ENCODE assay signal across 16 cellular contexts in the genomic region with DNA sequence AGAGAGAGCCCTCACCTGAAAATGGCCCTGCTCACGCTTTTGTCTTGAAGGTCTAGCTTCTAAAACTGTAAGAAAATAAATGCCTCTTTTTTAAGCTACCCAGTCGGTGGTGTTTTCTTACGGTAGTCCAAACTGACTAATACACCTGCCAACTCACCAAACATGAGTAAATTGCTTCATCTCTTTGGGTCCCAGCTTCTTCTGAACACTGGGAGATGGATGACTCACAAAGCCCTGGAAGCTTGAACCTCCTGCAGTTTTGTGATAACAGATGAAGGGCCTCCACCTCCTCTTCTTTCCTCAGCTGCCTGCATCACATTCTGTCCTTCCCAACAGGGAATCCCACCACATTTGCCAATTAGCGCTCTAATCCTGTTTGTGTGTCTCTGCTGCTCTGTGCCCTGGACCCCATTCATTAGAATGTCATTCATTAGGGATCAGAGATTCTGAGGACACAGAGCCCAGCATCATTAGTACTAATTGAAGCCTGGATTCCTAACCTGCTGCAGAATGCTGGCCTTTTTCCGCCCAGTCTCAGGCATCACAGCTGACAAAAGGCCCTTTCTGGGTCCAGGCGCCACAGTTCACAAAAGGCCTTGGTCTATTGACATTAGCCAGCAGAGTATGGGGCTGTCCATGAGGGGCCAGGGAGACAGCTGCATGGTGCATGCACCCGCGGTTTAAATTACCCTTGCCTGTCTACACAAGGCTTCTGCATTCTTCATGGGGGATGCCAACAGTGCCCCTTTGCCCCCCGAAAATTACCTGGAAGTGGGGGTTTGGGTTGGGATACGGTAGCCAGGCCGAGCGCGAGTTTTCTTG.
DNase-seq lines count a peak whose midpoint lies in the region; ATAC-seq and TF ChIP-seq lines count a peak whose summit lies in the region.
"Had no signal": no experiment of that assay in that cellular context is flagged by ENCODE, and none has a peak within 500 bp of the region (broad histone marks: within the 10 kb centered on the region; RNA-seq: fewer than 3 reads in every experiment).

No MANE protein-coding gene starts in this region.

- no peak for ATAC-seq in SK-N-SH treated with all-trans-retinoic acid at 6 μM for 48 hours
- ATAC-seq: Panc1 had no signal

- no peak overlapping the region for H3K4me3 ChIP-seq in fibroblast of villous mesenchyme (ENCODE audit: low read depth, low read length)
- H3K4me3 ChIP-seq: smooth muscle cell, stomach had no signal

- DNase-seq in HT1080 (ENCODE audit: low read depth) (peak; percentile 90), astrocyte of the hippocampus (ENCODE audit: low read depth, low spot score) (peak; percentile 54), fibroblast of villous mesenchyme (ENCODE audit: low read depth) (peak; percentile 47), GM13977 (ENCODE audit: low spot score) (no peak), putamen (ENCODE audit: low spot score) (no peak)
- DNase-seq in stimulated activated CD4-positive, alpha-beta T cell treated with anti-CD3 and anti-CD28 coated beads, Interleukin-15, amount 100 ng/mL, for 24 hours, result no peak
- DNase-seq: activated effector memory CD4-positive, alpha-beta T cell treated with Interleukin-2 at 50 U/mL for 16 hours; aorta; CD8-positive, alpha-beta memory T cell; effector CD4-positive, alpha-beta T cell; NCI-H187 treated with DMSO at 0.1 percent for 48 hours; NCI-H524 treated with DMSO at 0.1 percent for 48 hours; stomach had no signal

- in situ Hi-C loops in GM13977 (cut with MboI; ENCODE audit: low pct_unique_long_range_greater_than_20kb, low sequenced_read_pairs, unreplicated experiment), result no loop called here

- TF ChIP-seq CTCF in fibroblast of villous mesenchyme (IDR thresholded peaks at IDR 0.05; ENCODE audit: insufficient read depth, low read depth, low read length), result no peak
- TF ChIP-seq CTCF in GM13977 (IDR thresholded peaks at IDR 0.05; ENCODE audit: extremely low read depth, insufficient read depth, missing control alignments), result no peak

TF ChIP-seq in SK-N-SH treated with all-trans-retinoic acid at 6 μM for 48 hours, 23 proteins besides CTCF, POLR2A, EP300 and RAD21:
- TF ChIP-seq ARNTL (CRISPR knock-in tag; IDR thresholded peaks at IDR 0.05; ENCODE audit: borderline replicate concordance, low read depth), result no peak
- TF ChIP-seq CSDC2 (CRISPR knock-in tag; IDR thresholded peaks at IDR 0.05), result no peak
- TF ChIP-seq OSR1 (CRISPR knock-in tag; IDR thresholded peaks at IDR 0.05), result no peak
- TF ChIP-seq, protein P1, sequence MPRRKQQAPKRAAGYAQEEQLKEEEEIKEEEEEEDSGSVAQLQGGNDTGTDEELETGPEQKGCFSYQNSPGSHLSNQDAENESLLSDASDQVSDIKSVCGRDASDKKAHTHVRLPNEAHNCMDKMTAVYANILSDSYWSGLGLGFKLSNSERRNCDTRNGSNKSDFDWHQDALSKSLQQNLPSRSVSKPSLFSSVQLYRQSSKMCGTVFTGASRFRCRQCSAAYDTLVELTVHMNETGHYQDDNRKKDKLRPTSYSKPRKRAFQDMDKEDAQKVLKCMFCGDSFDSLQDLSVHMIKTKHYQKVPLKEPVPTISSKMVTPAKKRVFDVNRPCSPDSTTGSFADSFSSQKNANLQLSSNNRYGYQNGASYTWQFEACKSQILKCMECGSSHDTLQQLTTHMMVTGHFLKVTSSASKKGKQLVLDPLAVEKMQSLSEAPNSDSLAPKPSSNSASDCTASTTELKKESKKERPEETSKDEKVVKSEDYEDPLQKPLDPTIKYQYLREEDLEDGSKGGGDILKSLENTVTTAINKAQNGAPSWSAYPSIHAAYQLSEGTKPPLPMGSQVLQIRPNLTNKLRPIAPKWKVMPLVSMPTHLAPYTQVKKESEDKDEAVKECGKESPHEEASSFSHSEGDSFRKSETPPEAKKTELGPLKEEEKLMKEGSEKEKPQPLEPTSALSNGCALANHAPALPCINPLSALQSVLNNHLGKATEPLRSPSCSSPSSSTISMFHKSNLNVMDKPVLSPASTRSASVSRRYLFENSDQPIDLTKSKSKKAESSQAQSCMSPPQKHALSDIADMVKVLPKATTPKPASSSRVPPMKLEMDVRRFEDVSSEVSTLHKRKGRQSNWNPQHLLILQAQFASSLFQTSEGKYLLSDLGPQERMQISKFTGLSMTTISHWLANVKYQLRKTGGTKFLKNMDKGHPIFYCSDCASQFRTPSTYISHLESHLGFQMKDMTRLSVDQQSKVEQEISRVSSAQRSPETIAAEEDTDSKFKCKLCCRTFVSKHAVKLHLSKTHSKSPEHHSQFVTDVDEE (CRISPR knock-in tag; IDR thresholded peaks at IDR 0.05), result no peak
- TF ChIP-seq BACH2 (CRISPR knock-in tag; IDR thresholded peaks at IDR 0.05; ENCODE audit: borderline replicate concordance), result no peak
- TF ChIP-seq TCF4 (CRISPR knock-in tag; IDR thresholded peaks at IDR 0.05; ENCODE audit: borderline replicate concordance), result no peak
TF ChIP-seq in SK-N-SH treated with all-trans-retinoic acid at 6 μM for 48 hours: peak in this region for 0.

Comparison
In these comparisons a context has a peak if more than half of its experiments do, and no peak if none do; other contexts are left out.
1. DNase-seq: peak in HT1080 (single experiment), astrocyte of the hippocampus (single experiment) and fibroblast of villous mesenchyme (single experiment); none in stimulated activated CD4-positive, alpha-beta T cell treated with anti-CD3 and anti-CD28 coated beads, Interleukin-15, amount 100 ng/mL, for 24 hours (single experiment), GM13977 (single experiment) and putamen (single experiment).